In genomic region chr12:13992585-13992984, GRCh38 we compare ENCODE assay signal across 26 cellular contexts. TPM values are rescaled to one million over a fixed set of nuclear protein-coding genes. Genes with fewer than 3 reads are reported as not detected.
"Had no signal": no experiment of that assay in that cellular context is flagged by ENCODE, and none has a peak within 500 bp of the region (broad histone marks: within the 10 kb centered on the region; RNA-seq: fewer than 3 reads in every experiment).

No MANE protein-coding gene starts in this region.

- H3K9me3 ChIP-seq: gastrocnemius medialis, right atrium auricular region, sigmoid colon, spleen, thoracic aorta, tibial nerve, upper lobe of right lung, vagina had no signal

- H3K4me2 ChIP-seq: neural progenitor cell had no signal

- H3K4me3 ChIP-seq: gastrocnemius medialis, neural progenitor cell, right atrium auricular region, sigmoid colon, spleen, thoracic aorta, tibial nerve, upper lobe of right lung, vagina had no signal

- DNase-seq: cortex of kidney; foreskin fibroblast; gastrocnemius medialis; head of caudate nucleus; mesenchymal stem cell; naive thymus-derived CD4-positive, alpha-beta T cell; sigmoid colon; spleen; stimulated activated CD4-positive, alpha-beta T cell treated with anti-CD3 and anti-CD28 coated beads, Interleukin-4, amount 100 ng/mL, for 4 hours; stimulated activated naive CD8-positive, alpha-beta T cell treated with anti-CD3 and anti-CD28 coated beads, Interleukin-15, Interleukin-2, amounts not matched to agents 100 U/mL and 50 U/mL, for 24 hours; upper lobe of right lung had no signal

- ATAC-seq: esophagus mucosa; gastrocnemius medialis; left lobe of liver; naive thymus-derived CD4-positive, alpha-beta T cell; stimulated activated memory B cell treated with anti-CD40 and anti-IgM and Interleukin-4, amounts not matched to agents 10 μg/mL and 1 μg/mL and 100 μg/mL, for 72 hours; stimulated activated naive CD8-positive, alpha-beta T cell treated with anti-CD3 and anti-CD28 coated beads, Interleukin-15, Interleukin-2, amounts not matched to agents 100 U/mL and 50 U/mL, for 24 hours; upper lobe of right lung had no signal

- H3K27ac ChIP-seq: epithelial cell of prostate, gastrocnemius medialis, neural progenitor cell, parathyroid adenoma, right atrium auricular region, sigmoid colon, spleen, thoracic aorta, tibial nerve, upper lobe of right lung, vagina had no signal

- FAIRE-seq: keratinocyte had no signal

- H3K4me1 ChIP-seq: gastrocnemius medialis, neural progenitor cell, parathyroid adenoma, right atrium auricular region, sigmoid colon, spleen, tibial nerve, upper lobe of right lung, vagina had no signal

- H3K36me3 ChIP-seq: gastrocnemius medialis, neural progenitor cell, right atrium auricular region, sigmoid colon, spleen, thoracic aorta, tibial nerve, upper lobe of right lung, vagina had no signal

- H3K27me3 ChIP-seq: gastrocnemius medialis, neural progenitor cell, right atrium auricular region, sigmoid colon, spleen, tibial nerve, upper lobe of right lung, vagina had no signal

RNA-seq across cellular contexts. Expression of gene GRIN2B, which starts 11.2 kb away (rescaled TPM):
- total RNA-seq: dermis microvascular lymphatic vessel endothelial cell; gastrocnemius medialis; left lobe of liver; lung microvascular endothelial cell; naive thymus-derived CD4-positive, alpha-beta T cell; osteoblast; progenitor cell of endocrine pancreas; right atrium auricular region; thoracic aorta had no signal
- polyA plus RNA-seq: keratinocyte; naive thymus-derived CD4-positive, alpha-beta T cell had no signal
